ENCODE assay signal across 1 cellular context in the genomic region with DNA sequence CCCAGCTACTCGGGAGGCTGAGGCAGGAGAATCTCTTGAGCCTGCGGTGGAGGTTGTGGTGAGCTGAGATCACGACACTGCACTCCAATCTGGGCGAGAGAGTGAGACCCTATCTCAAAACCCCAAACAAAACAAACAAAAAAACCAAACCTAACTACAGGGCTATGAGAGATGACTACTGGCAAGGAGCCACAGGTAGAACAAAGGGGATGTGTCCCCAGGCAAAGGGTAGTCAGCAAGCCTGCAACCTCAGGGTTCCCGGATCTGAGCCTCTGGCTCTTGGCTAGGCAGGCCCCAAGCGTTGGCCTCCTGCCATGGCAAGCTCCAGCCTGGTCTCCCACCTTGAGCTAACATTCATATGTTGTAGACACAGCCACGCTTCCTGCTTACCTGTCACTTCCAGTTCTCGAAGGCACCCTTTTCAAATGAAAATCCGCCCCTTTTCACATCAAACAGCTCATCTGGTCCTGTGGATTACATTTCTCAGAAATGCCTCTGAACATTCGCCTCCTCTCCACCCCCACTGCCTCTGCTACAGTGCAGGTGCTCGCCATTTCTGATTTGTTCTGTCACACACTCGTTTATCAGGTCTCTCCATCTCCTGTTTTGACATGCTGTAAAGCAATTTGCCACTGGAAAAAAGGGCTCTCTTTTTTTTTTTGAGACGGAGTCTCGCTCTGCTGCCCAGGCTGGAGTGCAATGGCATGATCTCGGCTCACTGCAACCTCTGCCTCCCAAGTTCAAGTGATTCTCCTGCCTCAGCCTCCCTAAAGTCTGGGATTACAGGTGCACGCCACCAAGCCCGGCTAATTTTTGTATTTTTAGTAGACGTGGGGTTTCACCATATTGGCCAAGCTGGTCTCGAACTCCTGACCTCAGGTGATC.
TF ChIP-seq lines count a peak whose summit lies in the region.

No MANE protein-coding gene starts in this region.

TF ChIP-seq in HepG2, 621 proteins besides CTCF, POLR2A, EP300 and RAD21 (continued from another document and continues in another):
- no peak for TF ChIP-seq LRRFIP1 (CRISPR knock-in tag; conservative IDR thresholded peaks at IDR 0.05)
- TF ChIP-seq JDP2 (CRISPR knock-in tag; IDR thresholded peaks at IDR 0.05; ENCODE audit: borderline replicate concordance): no peak
- TF ChIP-seq KLF12 (CRISPR knock-in tag; IDR thresholded peaks at IDR 0.05; ENCODE audit: borderline replicate concordance): no peak
- TF ChIP-seq REXO4 (CRISPR knock-in tag; IDR thresholded peaks at IDR 0.05; ENCODE audit: borderline replicate concordance): no peak
- peak; percentile 58; the same call in 1 of the 2 replicates for TF ChIP-seq PPARG (CRISPR knock-in tag; conservative IDR thresholded peaks at IDR 0.05)
- peak; percentile 72 for TF ChIP-seq HMG20A (CRISPR knock-in tag; IDR thresholded peaks at IDR 0.05; ENCODE audit: borderline replicate concordance)
- no peak for TF ChIP-seq ZNF326 (CRISPR knock-in tag; IDR thresholded peaks at IDR 0.05; ENCODE audit: borderline replicate concordance)
- TF ChIP-seq TCF7L2 (IDR thresholded peaks at IDR 0.05; ENCODE audit: low read depth, low read length): no peak
- 0 out of 2 replicates have a peak, but pooled peaks have one; percentile 17 for TF ChIP-seq NCOA1 (CRISPR knock-in tag; IDR thresholded peaks at IDR 0.05)
- no peak for TF ChIP-seq DR1 (CRISPR knock-in tag; IDR thresholded peaks at IDR 0.05)
- TF ChIP-seq NR2F2 (IDR thresholded peaks at IDR 0.05; ENCODE audit: borderline replicate concordance, low read depth): 0 out of 2 replicates have a peak, but pooled peaks have one; percentile 20
- TF ChIP-seq ZNF776 (CRISPR knock-in tag; IDR thresholded peaks at IDR 0.05): no peak
- TF ChIP-seq HNRNPUL1 (IDR thresholded peaks at IDR 0.05; ENCODE audit: low read depth, low read length): no peak
- TF ChIP-seq ZNF570 (CRISPR knock-in tag; IDR thresholded peaks at IDR 0.05; ENCODE audit: borderline replicate concordance): no peak
- no peak for TF ChIP-seq SMC3 (IDR thresholded peaks at IDR 0.05; ENCODE audit: low read length)
- TF ChIP-seq ZSCAN31 (CRISPR knock-in tag; IDR thresholded peaks at IDR 0.05; ENCODE audit: low read depth): peak; percentile 57; the same call in 1 of the 2 replicates
- peak; percentile 64; the same call in 1 of the 2 replicates for TF ChIP-seq RXRA (CRISPR knock-in tag; IDR thresholded peaks at IDR 0.05)
- no peak for TF ChIP-seq TRIM22 (IDR thresholded peaks at IDR 0.05)
- TF ChIP-seq ZNF605 (CRISPR knock-in tag; IDR thresholded peaks at IDR 0.05): peak; percentile 90
- TF ChIP-seq CREB3 (CRISPR knock-in tag; IDR thresholded peaks at IDR 0.05): no peak
- TF ChIP-seq, protein P1, sequence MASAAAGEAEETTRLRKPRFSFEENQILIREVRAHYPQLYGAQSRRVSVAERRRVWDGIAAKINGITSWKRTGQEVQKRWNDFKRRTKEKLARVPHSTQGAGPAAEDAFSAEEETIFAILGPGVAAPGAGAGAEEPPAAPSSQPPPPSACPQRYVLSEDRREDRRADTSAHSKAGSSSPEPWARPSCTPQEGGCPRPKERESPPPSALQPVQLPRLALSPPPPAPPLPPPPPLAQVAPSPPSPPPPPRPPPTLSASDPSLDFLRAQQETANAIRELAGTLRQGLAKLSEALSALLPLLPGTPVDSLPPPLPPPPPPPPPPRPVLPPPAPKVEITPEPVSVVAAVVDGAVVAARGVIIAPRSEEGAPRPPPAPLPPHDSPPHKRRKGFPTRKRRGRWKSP (CRISPR knock-in tag; IDR thresholded peaks at IDR 0.05): no peak
- no peak for TF ChIP-seq FOXK2 (IDR thresholded peaks at IDR 0.05)
- no peak for TF ChIP-seq ZNF777 (CRISPR knock-in tag; IDR thresholded peaks at IDR 0.05)
- TF ChIP-seq GATAD1 (CRISPR knock-in tag; IDR thresholded peaks at IDR 0.05): peak; percentile 44
- TF ChIP-seq SMAD9 (CRISPR knock-in tag; IDR thresholded peaks at IDR 0.05): no peak
- TF ChIP-seq MED1 (CRISPR knock-in tag; IDR thresholded peaks at IDR 0.05): peak; percentile 55; the same call in 1 of the 2 replicates
- TF ChIP-seq ZBTB1 (CRISPR knock-in tag; IDR thresholded peaks at IDR 0.05; ENCODE audit: borderline replicate concordance): no peak
- no peak for TF ChIP-seq RAD51 (IDR thresholded peaks at IDR 0.05; ENCODE audit: borderline replicate concordance)
- TF ChIP-seq POLR2AphosphoS2 (IDR thresholded peaks at IDR 0.05; ENCODE audit: low read depth, low read length): no peak
- peak; percentile 43; the same call in 1 of the 2 replicates for TF ChIP-seq STAG1 (CRISPR knock-in tag; IDR thresholded peaks at IDR 0.05)
- TF ChIP-seq ZNF367 (CRISPR knock-in tag; IDR thresholded peaks at IDR 0.05; ENCODE audit: borderline replicate concordance): no peak
- no peak for TF ChIP-seq ATF7 (IDR thresholded peaks at IDR 0.05)
- no peak for TF ChIP-seq ATF7 (CRISPR knock-in tag; IDR thresholded peaks at IDR 0.05)
- no peak for TF ChIP-seq RBM22 (optimal IDR thresholded peaks at IDR 0.05; ENCODE audit: low read length)
- TF ChIP-seq, protein P2, sequence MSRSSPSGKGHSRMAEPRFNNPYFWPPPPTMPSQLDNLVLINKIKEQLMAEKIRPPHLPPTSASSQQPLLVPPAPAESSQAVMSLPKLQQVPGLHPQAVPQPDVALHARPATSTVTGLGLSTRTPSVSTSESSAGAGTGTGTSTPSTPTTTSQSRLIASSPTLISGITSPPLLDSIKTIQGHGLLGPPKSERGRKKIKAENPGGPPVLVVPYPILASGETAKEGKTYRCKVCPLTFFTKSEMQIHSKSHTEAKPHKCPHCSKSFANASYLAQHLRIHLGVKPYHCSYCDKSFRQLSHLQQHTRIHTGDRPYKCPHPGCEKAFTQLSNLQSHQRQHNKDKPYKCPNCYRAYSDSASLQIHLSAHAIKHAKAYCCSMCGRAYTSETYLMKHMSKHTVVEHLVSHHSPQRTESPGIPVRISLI (CRISPR knock-in tag; IDR thresholded peaks at IDR 0.05; ENCODE audit: borderline replicate concordance): no peak
- peak; percentile 57; the same call in 1 of the 2 replicates for TF ChIP-seq ZKSCAN8 (CRISPR knock-in tag; IDR thresholded peaks at IDR 0.05; ENCODE audit: borderline replicate concordance)
- TF ChIP-seq SAP130 (CRISPR knock-in tag; IDR thresholded peaks at IDR 0.05; ENCODE audit: low read depth): peak; percentile 75
- TF ChIP-seq, protein P3, sequence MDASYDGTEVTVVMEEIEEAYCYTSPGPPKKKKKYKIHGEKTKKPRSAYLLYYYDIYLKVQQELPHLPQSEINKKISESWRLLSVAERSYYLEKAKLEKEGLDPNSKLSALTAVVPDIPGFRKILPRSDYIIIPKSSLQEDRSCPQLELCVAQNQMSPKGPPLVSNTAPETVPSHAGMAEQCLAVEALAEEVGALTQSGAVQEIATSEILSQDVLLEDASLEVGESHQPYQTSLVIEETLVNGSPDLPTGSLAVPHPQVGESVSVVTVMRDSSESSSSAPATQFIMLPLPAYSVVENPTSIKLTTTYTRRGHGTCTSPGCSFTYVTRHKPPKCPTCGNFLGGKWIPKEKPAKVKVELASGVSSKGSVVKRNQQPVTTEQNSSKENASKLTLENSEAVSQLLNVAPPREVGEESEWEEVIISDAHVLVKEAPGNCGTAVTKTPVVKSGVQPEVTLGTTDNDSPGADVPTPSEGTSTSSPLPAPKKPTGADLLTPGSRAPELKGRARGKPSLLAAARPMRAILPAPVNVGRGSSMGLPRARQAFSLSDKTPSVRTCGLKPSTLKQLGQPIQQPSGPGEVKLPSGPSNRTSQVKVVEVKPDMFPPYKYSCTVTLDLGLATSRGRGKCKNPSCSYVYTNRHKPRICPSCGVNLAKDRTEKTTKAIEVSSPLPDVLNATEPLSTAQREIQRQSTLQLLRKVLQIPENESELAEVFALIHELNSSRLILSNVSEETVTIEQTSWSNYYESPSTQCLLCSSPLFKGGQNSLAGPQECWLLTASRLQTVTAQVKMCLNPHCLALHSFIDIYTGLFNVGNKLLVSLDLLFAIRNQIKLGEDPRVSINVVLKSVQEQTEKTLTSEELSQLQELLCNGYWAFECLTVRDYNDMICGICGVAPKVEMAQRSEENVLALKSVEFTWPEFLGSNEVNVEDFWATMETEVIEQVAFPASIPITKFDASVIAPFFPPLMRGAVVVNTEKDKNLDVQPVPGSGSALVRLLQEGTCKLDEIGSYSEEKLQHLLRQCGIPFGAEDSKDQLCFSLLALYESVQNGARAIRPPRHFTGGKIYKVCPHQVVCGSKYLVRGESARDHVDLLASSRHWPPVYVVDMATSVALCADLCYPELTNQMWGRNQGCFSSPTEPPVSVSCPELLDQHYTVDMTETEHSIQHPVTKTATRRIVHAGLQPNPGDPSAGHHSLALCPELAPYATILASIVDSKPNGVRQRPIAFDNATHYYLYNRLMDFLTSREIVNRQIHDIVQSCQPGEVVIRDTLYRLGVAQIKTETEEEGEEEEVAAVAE (CRISPR knock-in tag; IDR thresholded peaks at IDR 0.05; ENCODE audit: borderline replicate concordance): no peak
- no peak; the same call in 1 of the 2 replicates for TF ChIP-seq FOXO1 (CRISPR knock-in tag; IDR thresholded peaks at IDR 0.05)
- TF ChIP-seq PRDM4 (CRISPR knock-in tag; IDR thresholded peaks at IDR 0.05; ENCODE audit: borderline replicate concordance): no peak
- TF ChIP-seq, protein P4, sequence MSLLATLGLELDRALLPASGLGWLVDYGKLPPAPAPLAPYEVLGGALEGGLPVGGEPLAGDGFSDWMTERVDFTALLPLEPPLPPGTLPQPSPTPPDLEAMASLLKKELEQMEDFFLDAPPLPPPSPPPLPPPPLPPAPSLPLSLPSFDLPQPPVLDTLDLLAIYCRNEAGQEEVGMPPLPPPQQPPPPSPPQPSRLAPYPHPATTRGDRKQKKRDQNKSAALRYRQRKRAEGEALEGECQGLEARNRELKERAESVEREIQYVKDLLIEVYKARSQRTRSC (CRISPR knock-in tag; IDR thresholded peaks at IDR 0.05; ENCODE audit: low read depth): no peak
- TF ChIP-seq ZNF7 (CRISPR knock-in tag; IDR thresholded peaks at IDR 0.05): no peak
- TF ChIP-seq ZNF577 (CRISPR knock-in tag; IDR thresholded peaks at IDR 0.05; ENCODE audit: borderline replicate concordance, low read depth): no peak
- TF ChIP-seq ZNF530 (CRISPR knock-in tag; IDR thresholded peaks at IDR 0.05; ENCODE audit: low read depth): no peak
- TF ChIP-seq NCOR1 (IDR thresholded peaks at IDR 0.05; ENCODE audit: borderline replicate concordance, low read length): no peak
- no peak for TF ChIP-seq KLF6 (CRISPR knock-in tag; IDR thresholded peaks at IDR 0.05)
- 0 out of 2 replicates have a peak, but pooled peaks have one; percentile 32 for TF ChIP-seq ZZZ3 (CRISPR knock-in tag; IDR thresholded peaks at IDR 0.05; ENCODE audit: borderline replicate concordance)
- peak; percentile 66; the same call in 1 of the 2 replicates for TF ChIP-seq ZNF275 (CRISPR knock-in tag; IDR thresholded peaks at IDR 0.05; ENCODE audit: borderline replicate concordance)
